In genomic region chr2:101861382-101861781, GRCh38 we compare ENCODE assay signal across 15 cellular contexts.
"Had no signal": no experiment of that assay in that cellular context is flagged by ENCODE, and none has a peak within 500 bp of the region (broad histone marks: within the 10 kb centered on the region; RNA-seq: fewer than 3 reads in every experiment).

No MANE protein-coding gene starts in this region.

- H3K27me3 ChIP-seq: heart left ventricle had no signal

- H2AFZ ChIP-seq: parathyroid adenoma had no signal

- H3K4me3 ChIP-seq: heart left ventricle, skin epidermis had no signal

- H3K9ac ChIP-seq: parathyroid adenoma had no signal

- ATAC-seq: activated T-cell treated with anti-CD3 and anti-CD28 coated beads, Interleukin-2, amount 50 U/mL, for 4 hours; heart left ventricle; left colon had no signal

- H3K9me3 Mint-ChIP-seq: activated T-cell treated with anti-CD3 and anti-CD28 coated beads, Interleukin-2, amount 50 U/mL, for 4 hours had no signal

- H3K9me3 ChIP-seq: heart left ventricle had no signal

- DNase-seq: activated CD4-positive, alpha-beta T cell treated with anti-CD3 and anti-CD28 coated beads, Interleukin-2, amount 50 U/mL, for 4 hours; activated CD4-positive, CD25-positive, alpha-beta regulatory T cell; activated naive CD4-positive, alpha-beta T cell treated with Interleukin-2 at 50 U/mL for 16 hours; activated T-cell treated with anti-CD3 and anti-CD28 coated beads, Interleukin-2, amount 50 U/mL, for 4 hours; foreskin melanocyte; heart left ventricle; left colon; retina; SIG-M5; stimulated activated CD4-positive, alpha-beta T cell treated with anti-CD3 and anti-CD28 coated beads, Interleukin-4, amount 100 ng/mL, for 4 hours; substantia nigra; T-helper 2 cell; trophoblast cell had no signal

- H3K4me1 ChIP-seq: parathyroid adenoma had no signal

- H3K27ac ChIP-seq: heart left ventricle, parathyroid adenoma, skin epidermis had no signal

- H3K4me3 Mint-ChIP-seq: activated T-cell treated with anti-CD3 and anti-CD28 coated beads, Interleukin-2, amount 50 U/mL, for 4 hours had no signal

- H3K79me2 ChIP-seq: parathyroid adenoma had no signal
